ENCODE assay signal across 19 cellular contexts in genomic region chr11:126863294-126863997, GRCh38.
"Had no signal": no experiment of that assay in that cellular context is flagged by ENCODE, and none has a peak within 500 bp of the region (broad histone marks: within the 10 kb centered on the region; RNA-seq: fewer than 3 reads in every experiment).

No MANE protein-coding gene starts in this region.

- H3K4me3 ChIP-seq: ascending aorta, heart right ventricle, lung, right lobe of liver, skin epidermis, transverse colon had no signal

- H3K36me3 ChIP-seq: ascending aorta, brain microvascular endothelial cell, heart right ventricle, right lobe of liver, transverse colon had no signal

- H3K4me1 ChIP-seq: ascending aorta, heart right ventricle, right lobe of liver, transverse colon had no signal

- H3K9me3 ChIP-seq: ascending aorta, heart right ventricle, right lobe of liver, transverse colon had no signal

- H3K27me3 ChIP-seq: ascending aorta, brain microvascular endothelial cell, right lobe of liver, transverse colon had no signal

- DNase-seq: activated CD4-positive, alpha-beta T cell treated with anti-CD3 and anti-CD28 coated beads, Interleukin-2, amount 50 U/mL, for 4 hours; activated CD8-positive, alpha-beta memory T cell treated with anti-CD3 and anti-CD28 coated beads for 24 hours; activated CD8-positive, alpha-beta memory T cell treated with anti-CD3 and anti-CD28 coated beads, Interleukin-2, amount 50 U/mL, for 4 hours; activated T-cell treated with anti-CD3 and anti-CD28 coated beads, Interleukin-2, amount 50 U/mL, for 24 hours; brain microvascular endothelial cell; effector CD4-positive, alpha-beta T cell; erythroblast; foreskin fibroblast; heart right ventricle; naive B cell; posterior cingulate gyrus; right lobe of liver; stimulated activated CD4-positive, alpha-beta T cell treated with anti-CD3 and anti-CD28 coated beads, Interleukin-2, amount 100 ng/mL, for 24 hours; T-helper 9 cell; transverse colon had no signal

- H3K27ac ChIP-seq: ascending aorta, brain microvascular endothelial cell, heart right ventricle, right lobe of liver, skin epidermis, transverse colon had no signal

- ATAC-seq: heart right ventricle; right lobe of liver; stimulated activated memory B cell treated with anti-CD40 and anti-IgM and Interleukin-4, amounts not matched to agents 10 μg/mL and 1 μg/mL and 100 μg/mL, for 72 hours had no signal
